In genomic region chr2:179860255-179861026, GRCh38 we compare ENCODE assay signal across 9 cellular contexts. TPM values are rescaled to one million over a fixed set of nuclear protein-coding genes. Genes with fewer than 3 reads are reported as not detected.
A peak's percentile ranks its signal among the peaks of the same experiment; 100 is the strongest.
DNase-seq lines count a peak whose midpoint lies in the region; ATAC-seq and TF ChIP-seq lines count a peak whose summit lies in the region.
"Had no signal": no experiment of that assay in that cellular context is flagged by ENCODE, and none has a peak within 500 bp of the region (broad histone marks: within the 10 kb centered on the region; RNA-seq: fewer than 3 reads in every experiment).

No MANE protein-coding gene starts in this region.

- POLR2A ChIA-PET in activated naive CD8-positive, alpha-beta T cell treated with anti-CD3 and anti-CD28 coated beads, Interleukin-2, amount 10 ng/mL, durations not matched to agents 7 days and 5 days (lab: Charles Lee) = no interaction called here
- POLR2A ChIA-PET in activated CD4-positive, alpha-beta memory T cell treated with anti-CD3 and anti-CD28 coated beads for 36 hours (lab: Charles Lee) = no interaction called here

- peak overlapping the region; percentile 39 to 41 for H3K4me3 ChIP-seq in left lung

- ATAC-seq in activated naive CD8-positive, alpha-beta T cell treated with anti-CD3 and anti-CD28 coated beads, Interleukin-2, amount 10 ng/mL, durations not matched to agents 7 days and 5 days (ENCODE audit: low read depth) = no peak
- ATAC-seq in left lung = peak; percentile 41
- no peak for ATAC-seq in GM18870 (IDR thresholded peaks at IDR 0.05; ENCODE audit: unreplicated experiment)

- H3K4me3 Mint-ChIP-seq in activated T-cell treated with anti-CD3 and anti-CD28 coated beads, Interleukin-2, amount 50 U/mL, for 24 hours = peak overlapping the region; percentile 28
- peak overlapping the region; percentile 21 for H3K4me3 Mint-ChIP-seq in activated naive CD8-positive, alpha-beta T cell treated with anti-CD3 and anti-CD28 coated beads, Interleukin-2, amount 10 ng/mL, durations not matched to agents 7 days and 5 days
- peak overlapping the region; percentile 81 for H3K4me3 Mint-ChIP-seq in type B pancreatic cell
- no peak overlapping the region for H3K4me3 Mint-ChIP-seq in activated CD4-positive, alpha-beta memory T cell treated with anti-CD3 and anti-CD28 coated beads for 36 hours

- no peaks in the 10 kb centered on the region for H3K36me3 ChIP-seq in left lung

- H3K9me3 ChIP-seq in left lung = no peaks in the 10 kb centered on the region

- peaks cover 0 to 9% of the 10 kb centered on the region in 2 donors for H3K4me1 ChIP-seq in left lung

- intact Hi-C loops in left lung (cut with DNase I) = no loop called here
- intact Hi-C loops in activated CD4-positive, alpha-beta memory T cell treated with anti-CD3 and anti-CD28 coated beads for 36 hours (cut with micrococcal nuclease) = no loop called here

- no peak overlapping the region for H3K27ac ChIP-seq in left lung

- H3K27me3 Mint-ChIP-seq in activated T-cell treated with anti-CD3 and anti-CD28 coated beads, Interleukin-2, amount 50 U/mL, for 24 hours = peaks cover 58% of the 10 kb centered on the region
- H3K27me3 Mint-ChIP-seq in activated naive CD8-positive, alpha-beta T cell treated with anti-CD3 and anti-CD28 coated beads, Interleukin-2, amount 10 ng/mL, durations not matched to agents 7 days and 5 days = peaks cover 77% of the 10 kb centered on the region
- peaks cover 90% of the 10 kb centered on the region for H3K27me3 Mint-ChIP-seq in type B pancreatic cell
- H3K27me3 Mint-ChIP-seq in activated CD4-positive, alpha-beta memory T cell treated with anti-CD3 and anti-CD28 coated beads for 36 hours = peaks cover 49% of the 10 kb centered on the region

- TF ChIP-seq CTCF in left lung (IDR thresholded peaks at IDR 0.05) (no peak), type B pancreatic cell (conservative IDR thresholded peaks at IDR 0.05) (no peak)

- peaks cover 13% of the 10 kb centered on the region for H3K4me1 Mint-ChIP-seq in activated T-cell treated with anti-CD3 and anti-CD28 coated beads, Interleukin-2, amount 50 U/mL, for 24 hours (ENCODE audit: low read depth)
- peaks cover 13% of the 10 kb centered on the region for H3K4me1 Mint-ChIP-seq in activated naive CD8-positive, alpha-beta T cell treated with anti-CD3 and anti-CD28 coated beads, Interleukin-2, amount 10 ng/mL, durations not matched to agents 7 days and 5 days
- peaks cover 5% of the 10 kb centered on the region for H3K4me1 Mint-ChIP-seq in type B pancreatic cell (ENCODE audit: unreplicated experiment)
- peaks cover 14% of the 10 kb centered on the region for H3K4me1 Mint-ChIP-seq in activated CD4-positive, alpha-beta memory T cell treated with anti-CD3 and anti-CD28 coated beads for 36 hours (ENCODE audit: low read depth)

- no peaks in the 10 kb centered on the region for H3K9me3 Mint-ChIP-seq in activated T-cell treated with anti-CD3 and anti-CD28 coated beads, Interleukin-2, amount 50 U/mL, for 24 hours
- H3K9me3 Mint-ChIP-seq in activated naive CD8-positive, alpha-beta T cell treated with anti-CD3 and anti-CD28 coated beads, Interleukin-2, amount 10 ng/mL, durations not matched to agents 7 days and 5 days = no peaks in the 10 kb centered on the region
- no peaks in the 10 kb centered on the region for H3K9me3 Mint-ChIP-seq in type B pancreatic cell
- no peaks in the 10 kb centered on the region for H3K9me3 Mint-ChIP-seq in activated CD4-positive, alpha-beta memory T cell treated with anti-CD3 and anti-CD28 coated beads for 36 hours

- DNase-seq in activated T-cell treated with anti-CD3 and anti-CD28 coated beads, Interleukin-2, amount 50 U/mL, for 24 hours = peak; percentile 27
- no peak for DNase-seq in activated T-cell treated with anti-CD3 and anti-CD28 coated beads, Interleukin-2, amount 50 U/mL, for 48 hours
- DNase-seq in activated naive CD8-positive, alpha-beta T cell treated with anti-CD3 and anti-CD28 coated beads, Interleukin-2, amount 10 ng/mL, durations not matched to agents 7 days and 5 days = no peak
- no peak for DNase-seq in left lung
- no peak for DNase-seq in type B pancreatic cell (ENCODE audit: extremely low spot score, unreplicated experiment)
- no peak for DNase-seq in activated CD4-positive, alpha-beta memory T cell treated with anti-CD3 and anti-CD28 coated beads for 36 hours
- DNase-seq in activated CD4-positive, CD25-positive, alpha-beta regulatory T cell (lab: John Stamatoyannopoulos, UW) = no peak
- DNase-seq: stimulated activated CD4-positive, alpha-beta T cell treated with anti-CD3 and anti-CD28 coated beads, Interleukin-4, amount 100 ng/mL, for 24 hours had no signal

- H3K27me3 ChIP-seq in left lung = peaks cover 7 to 58% of the 10 kb centered on the region in 2 donors

- CTCF ChIA-PET in activated CD4-positive, alpha-beta memory T cell treated with anti-CD3 and anti-CD28 coated beads for 36 hours (lab: Charles Lee) = no interaction called here

- no peaks in the 10 kb centered on the region for H3K36me3 Mint-ChIP-seq in activated T-cell treated with anti-CD3 and anti-CD28 coated beads, Interleukin-2, amount 50 U/mL, for 24 hours (ENCODE audit: low read depth)
- no peaks in the 10 kb centered on the region for H3K36me3 Mint-ChIP-seq in activated naive CD8-positive, alpha-beta T cell treated with anti-CD3 and anti-CD28 coated beads, Interleukin-2, amount 10 ng/mL, durations not matched to agents 7 days and 5 days
- no peaks in the 10 kb centered on the region for H3K36me3 Mint-ChIP-seq in type B pancreatic cell
- H3K36me3 Mint-ChIP-seq in activated CD4-positive, alpha-beta memory T cell treated with anti-CD3 and anti-CD28 coated beads for 36 hours = no peaks in the 10 kb centered on the region

- no peak overlapping the region for H3K27ac Mint-ChIP-seq in activated T-cell treated with anti-CD3 and anti-CD28 coated beads, Interleukin-2, amount 50 U/mL, for 24 hours
- H3K27ac Mint-ChIP-seq in activated naive CD8-positive, alpha-beta T cell treated with anti-CD3 and anti-CD28 coated beads, Interleukin-2, amount 10 ng/mL, durations not matched to agents 7 days and 5 days = no peak overlapping the region
- H3K27ac Mint-ChIP-seq in type B pancreatic cell = no peak overlapping the region
- H3K27ac Mint-ChIP-seq in activated CD4-positive, alpha-beta memory T cell treated with anti-CD3 and anti-CD28 coated beads for 36 hours = no peak overlapping the region

RNA-seq across cellular contexts. Expression of gene ZNF385B, which starts 1.0 kb away (rescaled TPM):
- total RNA-seq in activated naive CD8-positive, alpha-beta T cell treated with anti-CD3 and anti-CD28 coated beads, Interleukin-2, amount 10 ng/mL, durations not matched to agents 7 days and 5 days = not detected
- total RNA-seq in left lung = 10 to 100 TPM; 34.0 to 51.3 TPM
- total RNA-seq in type B pancreatic cell (ENCODE audit: low replicate concordance) = 1.1 and 1.9 TPM in 2 replicates
- not detected for total RNA-seq in activated CD4-positive, alpha-beta memory T cell treated with anti-CD3 and anti-CD28 coated beads for 36 hours

Comparison
In these comparisons a context has a peak if more than half of its experiments do, and no peak if none do; other contexts are left out.
1. RNA of gene ZNF385B, which starts 1.0 kb away (total RNA-seq): 34.0 to 51.3 TPM in left lung; 1.1 to 1.9 TPM in type B pancreatic cell, not detected in activated naive CD8-positive, alpha-beta T cell treated with anti-CD3 and anti-CD28 coated beads, Interleukin-2, amount 10 ng/mL, durations not matched to agents 7 days and 5 days and not detected in activated CD4-positive, alpha-beta memory T cell treated with anti-CD3 and anti-CD28 coated beads for 36 hours; every median in the first group is over 10 times any median in the second.